ENCODE assay signal across 12 cellular contexts in the genomic region with DNA sequence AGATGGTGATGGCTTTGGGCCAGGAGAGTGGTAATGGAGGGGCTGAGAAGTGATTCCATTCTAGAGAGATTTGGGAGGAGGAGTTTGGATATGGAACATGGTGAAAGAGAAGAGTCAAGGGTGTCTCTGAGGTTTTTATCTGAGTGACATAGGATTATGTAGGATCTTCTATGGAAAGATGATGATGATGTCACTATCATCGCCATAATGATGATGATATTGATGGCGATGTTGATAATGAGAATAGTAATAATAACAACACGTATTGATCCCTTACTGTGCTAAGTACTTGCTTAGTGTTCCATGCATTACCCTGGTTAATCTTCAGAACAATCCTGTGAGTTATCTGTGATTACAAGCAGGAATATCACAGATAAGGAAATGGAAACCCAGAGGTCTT. TPM values are rescaled to one million over a fixed set of nuclear protein-coding genes. Genes with fewer than 3 reads are reported as not detected.
"Had no signal": no experiment of that assay in that cellular context is flagged by ENCODE, and none has a peak within 500 bp of the region (broad histone marks: within the 10 kb centered on the region; RNA-seq: fewer than 3 reads in every experiment).

No MANE protein-coding gene starts in this region.

- FAIRE-seq: H1, H54 had no signal

- H2AFZ ChIP-seq: GM23248, GM23338 had no signal

- DNase-seq: GM23248, GOT3, H7, H9, HCEC 1CT, HFFc6 had no signal

- H3K9me3 ChIP-seq: HAP-1 had no signal

- H3K4me1 ChIP-seq: HAP-1 had no signal

- H3K4me3 ChIP-seq: GM23248, GM23338, HAP-1 had no signal

- H3K36me3 ChIP-seq: HAP-1 had no signal

- H3K9ac ChIP-seq: GM23248 had no signal

- H3K4me2 ChIP-seq: GM23338 had no signal

- H3K27ac ChIP-seq: GM23248 had no signal

- H3K27ac Mint-ChIP-seq: GM23338, H9, HFFc6 had no signal

- ATAC-seq: GM23338, HCT116 had no signal

- H3K4me3 Mint-ChIP-seq: GM23338, H9, HFFc6 had no signal

- H3K9me3 Mint-ChIP-seq: GM23338, H9, HFFc6 had no signal

RNA-seq across cellular contexts. Expression of a gene that starts 16.6 kb away (rescaled TPM):
- total RNA-seq: GM23248, GM23338, H1, H4, H7, H9, HFFc6 had no signal
- polyA plus RNA-seq: GM23248, GM23338, H1 had no signal

RNA-seq across cellular contexts. Expression of a gene that starts 21.4 kb away (rescaled TPM):
- total RNA-seq: GM23248, GM23338, H1, H7, H9, HFFc6 had no signal
- polyA plus RNA-seq: GM23248, GM23338, H1 had no signal

RNA-seq across cellular contexts. Expression of a gene that starts 35.5 kb away (rescaled TPM):
- total RNA-seq: GM23248, GM23338, H1, H4, H7, H9, HFFc6 had no signal
- polyA plus RNA-seq: GM23248, GM23338, H1 had no signal
